In the genomic region with DNA sequence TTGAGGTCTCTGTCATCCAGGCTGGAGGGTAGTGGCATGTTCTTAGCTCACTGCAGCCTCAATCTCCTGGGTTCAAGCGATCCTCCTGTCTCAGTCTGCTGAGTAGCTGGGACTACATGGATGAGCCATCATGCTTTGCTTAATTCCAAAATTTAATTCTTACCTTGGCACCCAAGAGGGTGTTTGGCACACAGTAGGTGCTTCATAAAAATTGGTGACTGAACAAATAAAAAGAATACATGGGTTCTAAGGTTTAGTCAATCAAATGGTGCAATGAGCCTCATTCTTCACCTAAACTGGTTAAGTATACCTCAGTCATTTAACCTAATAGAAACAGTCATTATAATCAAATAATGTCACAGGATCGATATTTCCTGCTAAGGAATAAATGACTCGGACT, we compare ENCODE assay signal across 21 cellular contexts.
DNase-seq lines count a peak whose midpoint lies in the region; ATAC-seq, FAIRE-seq and TF ChIP-seq lines count a peak whose summit lies in the region.
"Had no signal": no experiment of that assay in that cellular context is flagged by ENCODE, and none has a peak within 500 bp of the region (broad histone marks: within the 10 kb centered on the region; RNA-seq: fewer than 3 reads in every experiment).

No MANE protein-coding gene starts in this region.

- ATAC-seq in HepG2 (no peak), right lobe of liver (no peak), K562 (no peak), HG03378 (IDR thresholded peaks at IDR 0.05; ENCODE audit: unreplicated experiment) (no peak)

- H3K79me2 ChIP-seq in HepG2 (ENCODE audit: insufficient read depth, low read length) (no peaks in the 10 kb centered on the region), K562 (ENCODE audit: control insufficient read depth, insufficient read depth, low read length) (no peaks in the 10 kb centered on the region), trophoblast cell (ENCODE audit: control insufficient read depth, insufficient read depth, low read length, poor library complexity) (no peaks in the 10 kb centered on the region)

- 97% methylated on average over 3 of the region's 3 CpGs for WGBS in HepG2 (ENCODE audit: low lambda C conversion rate)
- 98% methylated on average over 3 of the region's 3 CpGs for WGBS in right lobe of liver (ENCODE audit: insufficient coverage, low coverage, low lambda C conversion rate, missing lambda C conversion rate)
- 1% methylated on average over 3 of the region's 3 CpGs for WGBS in K562 (ENCODE audit: insufficient coverage, low coverage, missing lambda C conversion rate)
- WGBS in trophoblast cell (ENCODE audit: extremely low coverage, insufficient coverage, insufficient read length): no CpG with 5 or more reads among the region's 3 CpGs
- 92% methylated on average over 3 of the region's 3 CpGs for WGBS in esophagus muscularis mucosa

- in situ Hi-C loops in HepG2 (cut with HindIII; ENCODE audit: extremely low pct_ligation_motif_present, low pct_unique_long_range_greater_than_20kb) (no loop called here), K562 (cut with MboI) (no loop called here)

- H4K12ac ChIP-seq in trophoblast cell (ENCODE audit: low read depth, low read length): no peak overlapping the region

- intact Hi-C loops in HepG2 (cut with micrococcal nuclease; ENCODE audit: unreplicated experiment) (loop anchor here (2.0 to 10.0 kb wide), 3 partner anchors 76 to 121 kb away; no protein-coding TSS in a partner anchor), right lobe of liver (cut with DNase I) (loop anchor here in 1 of 2 donors (10.0 kb wide), 1 partner anchor 74 kb away; no protein-coding TSS in a partner anchor), K562 (cut with micrococcal nuclease) (loop anchor here (1.0 to 10.0 kb wide), 2 partner anchors 76 to 356 kb away; a partner anchor contains a TSS), esophagus muscularis mucosa (cut with DNase I) (loop anchor here (1.0 kb wide), 1 partner anchor 76 kb away; no protein-coding TSS in a partner anchor)

- TF ChIP-seq EP300 in HepG2 (IDR thresholded peaks at IDR 0.05; ENCODE audit: low read depth in 2 of 2, low read length in 2 of 2) (no peak), HepG2 (CRISPR knock-in tag; IDR thresholded peaks at IDR 0.05; ENCODE audit: borderline replicate concordance) (no peak), K562 (IDR thresholded peaks at IDR 0.05; ENCODE audit: low read length) (no peak), esophagus muscularis mucosa (IDR thresholded peaks at IDR 0.05) (no peak)

- POLR2A ChIA-PET in HepG2 (lab: Yijun Ruan, JAX) (no interaction called here), K562 (lab: Yijun Ruan, JAX) (interaction anchor here (0.6 to 2.0 kb wide), 2 partner anchors 11 to 193 kb away, joined by 3 to 11 read pairs; no protein-coding TSS in a partner anchor)

- CTCF ChIA-PET in HepG2 (lab: Yijun Ruan, JAX; ENCODE audit: low intra/inter-chr PET ratio, low total read pairs): interaction anchor here (1.4 to 1.6 kb wide), 2 partner anchors 76 to 78 kb away, joined by 4 to 5 read pairs; no protein-coding TSS in a partner anchor
- CTCF ChIA-PET in K562 (lab: Yijun Ruan, JAX; ENCODE audit: low intra/inter-chr PET ratio): interaction anchor here (5.1 kb wide), 1 partner anchor 76 kb away, joined by 68 read pairs; no protein-coding TSS in a partner anchor

- no peak overlapping the region for H3K4me2 ChIP-seq in HepG2 (ENCODE audit: low read depth, low read length)
- no peak overlapping the region for H3K4me2 ChIP-seq in K562 (ENCODE audit: insufficient read depth, low read length)
- H3K4me2 ChIP-seq in trophoblast cell (ENCODE audit: low read length): no peak overlapping the region

- no peak for TF ChIP-seq RAD21 in HepG2 (CRISPR knock-in tag; IDR thresholded peaks at IDR 0.05)
- TF ChIP-seq RAD21 in K562 (CRISPR knock-in tag; conservative IDR thresholded peaks at IDR 0.05 in 1 of 2, IDR thresholded peaks at IDR 0.05 in 1 of 2): no peak

- H3K27ac ChIP-seq in HepG2 (ENCODE audit: extremely low read length, insufficient read depth, low read length) (no peak overlapping the region), right lobe of liver (no peak overlapping the region), K562 (ENCODE audit: extremely low read depth, low read depth, low read length) (no peak overlapping the region), trophoblast cell (ENCODE audit: low read depth, low read length) (no peak overlapping the region), esophagus muscularis mucosa (replicated peaks in 1 of 4) (no peak overlapping the region)
- H3K27ac ChIP-seq: 22Rv1; BLaER1 treated with 17β-estradiol and CSF1 and Interleukin-3, amounts not matched to agents 10 nM and 100 nM had no signal

- no peak for FAIRE-seq in HepG2 (lab: Jason Lieb, UNC)
- no peak for FAIRE-seq in K562 (lab: Jason Lieb, UNC)
- FAIRE-seq: A204.1, GM12891, H54 had no signal

- H4K8ac ChIP-seq in trophoblast cell (ENCODE audit: low read depth, low read length): no peak overlapping the region

- H3K36me3 ChIP-seq in HepG2 (replicated peaks in 1 of 2; ENCODE audit: control insufficient read depth in 1 of 2, insufficient read depth in 2 of 2, low read length in 2 of 2) (peaks cover 2 to 8% of the 10 kb centered on the region in 2 experiments; a peak in 3 of 5 replicates), right lobe of liver (peaks cover 0 to 4% (median under 1%) of the 10 kb centered on the region in 4 donors), K562 (ENCODE audit: control insufficient read depth, insufficient read depth, low read length) (no peaks in the 10 kb centered on the region), trophoblast cell (ENCODE audit: control insufficient read depth in 1 of 2, insufficient read depth in 2 of 2, low read length in 2 of 2) (no peaks in the 10 kb centered on the region), esophagus muscularis mucosa (no peaks in the 10 kb centered on the region)
- H3K36me3 ChIP-seq: BE2C, HAP-1 had no signal

- H2BK120ac ChIP-seq in trophoblast cell (ENCODE audit: insufficient read depth, low read length, poor library complexity): no peak overlapping the region

- no peak overlapping the region for H3K4me3 ChIP-seq in HepG2 (replicated peaks in 1 of 3; ENCODE audit: insufficient read depth in 1 of 3, low read depth in 2 of 3, low read length in 3 of 3)
- no peak overlapping the region for H3K4me3 ChIP-seq in right lobe of liver
- no peak overlapping the region for H3K4me3 ChIP-seq in K562
- H3K4me3 ChIP-seq in trophoblast cell (ENCODE audit: low read depth, low read length): no peak overlapping the region
- no peak overlapping the region for H3K4me3 ChIP-seq in esophagus muscularis mucosa
- H3K4me3 ChIP-seq: BLaER1 treated with 17β-estradiol and CSF1 and Interleukin-3, amounts not matched to agents 10 nM and 100 nM; HAP-1 had no signal

- H3K9me1 ChIP-seq in K562 (ENCODE audit: control insufficient read depth, insufficient read depth, low read length): no peaks in the 10 kb centered on the region

- TF ChIP-seq CTCF in HepG2 (CRISPR knock-in tag; IDR thresholded peaks at IDR 0.05): no peak
- no peak for TF ChIP-seq CTCF in right lobe of liver (IDR thresholded peaks at IDR 0.05)
- TF ChIP-seq CTCF in K562 (IDR thresholded peaks at IDR 0.05 in 2 of 3, conservative IDR thresholded peaks at IDR 0.05 in 1 of 3; ENCODE audit: insufficient read depth in 2 of 3, low read depth in 1 of 3, low read length in 3 of 3): no peak
- TF ChIP-seq CTCF in esophagus muscularis mucosa (IDR thresholded peaks at IDR 0.05): no peak

- no peak overlapping the region for H2AFZ ChIP-seq in HepG2 (ENCODE audit: low read length)
- H2AFZ ChIP-seq in K562 (ENCODE audit: low read depth, low read length): no peak overlapping the region
- H2AFZ ChIP-seq in trophoblast cell (ENCODE audit: insufficient read depth, low read length, poor library complexity): no peak overlapping the region

- H3K9ac ChIP-seq in HepG2 (ENCODE audit: insufficient read depth, low read depth, low read length): no peak overlapping the region
- no peak overlapping the region for H3K9ac ChIP-seq in K562 (ENCODE audit: insufficient read depth in 1 of 2, low read depth in 2 of 2, low read length in 2 of 2)
- no peak overlapping the region for H3K9ac ChIP-seq in trophoblast cell (ENCODE audit: low read length)
- H3K9ac ChIP-seq: BLaER1 treated with 17β-estradiol and CSF1 and Interleukin-3, amounts not matched to agents 10 nM and 100 nM had no signal

- no peak overlapping the region for H3K18ac ChIP-seq in trophoblast cell (ENCODE audit: low read length)

- DNase-seq in HepG2 (ENCODE audit: low spot score) (no peak), right lobe of liver (no peak), K562 (ENCODE audit: extremely low read depth in 1 of 4, low spot score in 3 of 4) (no peak), trophoblast cell (no peak), NCI-H345 treated with DMSO at 0.1 percent for 48 hours (lab: John Stamatoyannopoulos, UW; ENCODE audit: unreplicated experiment) (no peak), esophagus muscularis mucosa (ENCODE audit: extremely low spot score) (no peak)
- DNase-seq: BE2C; CD4-positive, alpha-beta T cell; CD8-positive, alpha-beta memory T cell; DMS53; DMS79 treated with DMSO at 0.1 percent for 48 hours; GF-D8; GOT3; HFFc6 had no signal

- H3K4ac ChIP-seq in trophoblast cell (ENCODE audit: low read depth, low read length): no peak overlapping the region

- H2BK12ac ChIP-seq in trophoblast cell (ENCODE audit: low read length): no peak overlapping the region

- no peak overlapping the region for H2BK5ac ChIP-seq in trophoblast cell (ENCODE audit: low read depth, low read length, poor library complexity)

- no peak overlapping the region for H2AK5ac ChIP-seq in trophoblast cell (ENCODE audit: low read length)

- H3K23ac ChIP-seq in trophoblast cell (ENCODE audit: low read length): no peak overlapping the region

- H3K14ac ChIP-seq in trophoblast cell (ENCODE audit: low read length): no peak overlapping the region

- H4K91ac ChIP-seq in trophoblast cell (ENCODE audit: low read depth, low read length): peak overlapping the region; percentile 32

- TF ChIP-seq POLR2A in HepG2 (IDR thresholded peaks at IDR 0.05; ENCODE audit: insufficient read depth in 1 of 2, low read depth in 2 of 2, low read length in 2 of 2) (no peak), right lobe of liver (IDR thresholded peaks at IDR 0.05) (no peak), K562 (conservative IDR thresholded peaks at IDR 0.05) (no peak), esophagus muscularis mucosa (IDR thresholded peaks at IDR 0.05; ENCODE audit: low read depth) (no peak)

- BruUV-seq in HepG2 (replicated peaks; lab: Mats Ljungman, UMichigan) (no TSS peak), K562 (replicated peaks; lab: Mats Ljungman, UMichigan) (no TSS peak)

- H3K27me3 ChIP-seq in HepG2 (ENCODE audit: control insufficient read depth in 1 of 2, insufficient read depth in 2 of 2, low read length in 2 of 2): no peaks in the 10 kb centered on the region
- H3K27me3 ChIP-seq in right lobe of liver: no peaks in the 10 kb centered on the region
- peaks cover 32 to 43% of the 10 kb centered on the region in 2 experiments; a peak in 4 of 5 replicates for H3K27me3 ChIP-seq in K562 (ENCODE audit: control insufficient read depth in 2 of 2, insufficient read depth in 2 of 2, low read length in 2 of 2)
- no peaks in the 10 kb centered on the region for H3K27me3 ChIP-seq in trophoblast cell (ENCODE audit: insufficient read depth, low read length)
- H3K27me3 ChIP-seq in esophagus muscularis mucosa: no peaks in the 10 kb centered on the region
- H3K27me3 ChIP-seq: BE2C; BLaER1 treated with 17β-estradiol and CSF1 and Interleukin-3, amounts not matched to agents 10 nM and 100 nM had no signal

- H3K9me3 ChIP-seq in HepG2 (ENCODE audit: low read length) (no peaks in the 10 kb centered on the region), right lobe of liver (no peaks in the 10 kb centered on the region), K562 (replicated peaks; ENCODE audit: control insufficient read depth, insufficient read depth, low read depth, low read length) (no peaks in the 10 kb centered on the region), trophoblast cell (ENCODE audit: insufficient read depth, low read depth, low read length) (no peaks in the 10 kb centered on the region), esophagus muscularis mucosa (no peaks in the 10 kb centered on the region)
- H3K9me3 ChIP-seq: BE2C, HAP-1 had no signal

- peaks cover 8% of the 10 kb centered on the region; the same call in 1 of the 2 replicates for H4K20me1 ChIP-seq in HepG2 (ENCODE audit: insufficient read depth, low read length)
- 0 out of 2 replicates have a peak, but pooled peaks cover 4% of the 10 kb centered on the region for H4K20me1 ChIP-seq in K562 (replicated peaks; ENCODE audit: control insufficient read depth, insufficient read depth, low read length)

- H3K4me1 ChIP-seq in HepG2 (ENCODE audit: insufficient read depth, low read length) (peaks cover 9% of the 10 kb centered on the region), right lobe of liver (no peaks in the 10 kb centered on the region), K562 (replicated peaks in 1 of 2; ENCODE audit: control insufficient read depth in 2 of 2, insufficient read depth in 2 of 2, low read length in 2 of 2) (no peaks in the 10 kb centered on the region; a peak in 1 of 5 replicates), trophoblast cell (ENCODE audit: control insufficient read depth in 1 of 2, insufficient read depth in 2 of 2, low read length in 2 of 2) (peaks cover 5 to 11% of the 10 kb centered on the region in 2 experiments), esophagus muscularis mucosa (peaks cover 7 to 45% (median 26%) of the 10 kb centered on the region in 4 donors)

- H3K79me1 ChIP-seq in trophoblast cell (ENCODE audit: low read length): peaks cover 8% of the 10 kb centered on the region
